1 cellular context compared by ENCODE assay signal in genomic region chr6:89485320-89485719, GRCh38.
TF ChIP-seq lines count a peak whose summit lies in the region.

No MANE protein-coding gene starts in this region.

TF ChIP-seq in H1, 55 proteins besides CTCF, POLR2A, EP300 and RAD21 (continued from another document):
- TF ChIP-seq HDAC2 (IDR thresholded peaks at IDR 0.05; ENCODE audit: borderline replicate concordance in 1 of 2, low read depth in 2 of 2, low read length in 2 of 2) (no peak), NANOG (IDR thresholded peaks at IDR 0.05; ENCODE audit: insufficient read depth, low read depth, low read length, poor library complexity, severe bottlenecking) (no peak), E2F6 (IDR thresholded peaks at IDR 0.05) (0 out of 2 replicates have a peak, but pooled peaks have one; percentile 16), POLR2AphosphoS5 (IDR thresholded peaks at IDR 0.05; ENCODE audit: low read depth, low read length) (no peak), CBX8 (IDR thresholded peaks at IDR 0.05; ENCODE audit: borderline replicate concordance, low read depth, low read length) (no peak), ATF3 (IDR thresholded peaks at IDR 0.05; ENCODE audit: insufficient read depth, low read depth, low read length) (no peak), SUZ12 (IDR thresholded peaks at IDR 0.05; ENCODE audit: low read length) (no peak)
